8 cellular contexts compared by ENCODE assay signal in genomic region chr1:50605186-50605875, GRCh38.
DNase-seq lines count a peak whose midpoint lies in the region; ATAC-seq, FAIRE-seq and TF ChIP-seq lines count a peak whose summit lies in the region.

No MANE protein-coding gene starts in this region.

- no peaks in the 10 kb centered on the region for H3K36me3 Mint-ChIP-seq in activated CD4-positive, alpha-beta T cell treated with anti-CD3 and anti-CD28 coated beads for 36 hours (ENCODE audit: low read depth)

- in situ Hi-C loops in KBM-7 (cut with MboI; ENCODE audit: low pct_unique_long_range_greater_than_20kb, low sequenced_read_pairs) = loop anchor here (25.0 kb wide), 1 partner anchor 243 kb away; no protein-coding TSS in a partner anchor

- DNase-seq in activated CD4-positive, alpha-beta T cell treated with anti-CD3 and anti-CD28 coated beads for 36 hours = peak; percentile 16
- no peak for DNase-seq in activated CD4-positive, alpha-beta T cell treated with anti-CD3 and anti-CD28 coated beads for 1 hour
- DNase-seq in KBM-7 (peak; percentile 64), Peyer's patch (no peak), fibroblast of pulmonary artery (ENCODE audit: low read depth) (peak; percentile 63), urothelium cell line (ENCODE audit: low spot score) (peak; percentile 21)

- no peaks in the 10 kb centered on the region for H3K27me3 ChIP-seq in Peyer's patch

- H3K4me1 ChIP-seq in Peyer's patch = no peaks in the 10 kb centered on the region

- ATAC-seq in activated CD4-positive, alpha-beta T cell treated with anti-CD3 and anti-CD28 coated beads for 36 hours = no peak
- no peak for ATAC-seq in GM19324 (IDR thresholded peaks at IDR 0.05; ENCODE audit: low FRiP score, unreplicated experiment)
- ATAC-seq in activated CD4-positive, CD25-positive, alpha-beta regulatory T cell treated with anti-CD3 and anti-CD28 coated beads, Interleukin-2, amount 50 U/mL, for 24 hours = no peak

- FAIRE-seq in urothelium cell line (lab: Jason Lieb, UNC) = no peak

- no peak overlapping the region for H3K4me3 ChIP-seq in Peyer's patch
- no peak overlapping the region for H3K4me3 ChIP-seq in fibroblast of pulmonary artery (replicated peaks; ENCODE audit: low read depth, low read length)

- H3K27me3 Mint-ChIP-seq in activated CD4-positive, alpha-beta T cell treated with anti-CD3 and anti-CD28 coated beads for 36 hours = no peaks in the 10 kb centered on the region

- no peaks in the 10 kb centered on the region for H3K4me1 Mint-ChIP-seq in activated CD4-positive, alpha-beta T cell treated with anti-CD3 and anti-CD28 coated beads for 36 hours

- POLR2A ChIA-PET in activated CD4-positive, alpha-beta T cell treated with anti-CD3 and anti-CD28 coated beads for 36 hours (lab: Charles Lee) = no interaction called here

- H3K9me3 Mint-ChIP-seq in activated CD4-positive, alpha-beta T cell treated with anti-CD3 and anti-CD28 coated beads for 36 hours (ENCODE audit: low read depth) = no peaks in the 10 kb centered on the region

- H3K27ac ChIP-seq in Peyer's patch = no peak overlapping the region

- no peak for TF ChIP-seq POLR2A in Peyer's patch (IDR thresholded peaks at IDR 0.05)

- TF ChIP-seq CTCF in Peyer's patch (IDR thresholded peaks at IDR 0.05) (peak in 4 of 6 experiments; percentile 22 to 58 (median 54)), fibroblast of pulmonary artery (IDR thresholded peaks at IDR 0.05; ENCODE audit: low read length, missing control alignments) (peak; percentile 69)

- intact Hi-C loops in activated CD4-positive, alpha-beta T cell treated with anti-CD3 and anti-CD28 coated beads for 36 hours (cut with DNase I, micrococcal nuclease) = loop anchor here (1.0 kb wide), 1 partner anchor 237 kb away; no protein-coding TSS in a partner anchor

- no peaks in the 10 kb centered on the region for H3K36me3 ChIP-seq in Peyer's patch

- H3K4me3 Mint-ChIP-seq in activated CD4-positive, alpha-beta T cell treated with anti-CD3 and anti-CD28 coated beads for 36 hours = no peak overlapping the region

- no peak overlapping the region for H3K27ac Mint-ChIP-seq in activated CD4-positive, alpha-beta T cell treated with anti-CD3 and anti-CD28 coated beads for 36 hours

- CTCF ChIA-PET in activated CD4-positive, alpha-beta T cell treated with anti-CD3 and anti-CD28 coated beads for 36 hours (lab: Charles Lee) = interaction anchor here (1.9 kb wide), 1 partner anchor 31 kb away, joined by 5 read pairs; no protein-coding TSS in a partner anchor

- H3K9me3 ChIP-seq in Peyer's patch = no peaks in the 10 kb centered on the region

Comparison
In these comparisons a context has a peak if more than half of its experiments do, and no peak if none do; other contexts are left out.
1. DNase-seq: peak in activated CD4-positive, alpha-beta T cell treated with anti-CD3 and anti-CD28 coated beads for 36 hours (single experiment), KBM-7 (single experiment), fibroblast of pulmonary artery (single experiment) and urothelium cell line (single experiment); none in activated CD4-positive, alpha-beta T cell treated with anti-CD3 and anti-CD28 coated beads for 1 hour (single experiment) and Peyer's patch (0 of 3).